Comparison of ENCODE assay signal across 24 cellular contexts in genomic region chr1:38020361-38020760, GRCh38. TPM values are rescaled to one million over a fixed set of nuclear protein-coding genes. Genes with fewer than 3 reads are reported as not detected.
"Had no signal": no experiment of that assay in that cellular context is flagged by ENCODE, and none has a peak within 500 bp of the region (broad histone marks: within the 10 kb centered on the region; RNA-seq: fewer than 3 reads in every experiment).

No MANE protein-coding gene starts in this region.

- H3K9me3 ChIP-seq: left lung, ovary, prostate gland, tibial artery had no signal

- H3K4me3 ChIP-seq: left lung, ovary, prostate gland, tibial artery had no signal

- H3K27me3 ChIP-seq: brain microvascular endothelial cell, left lung, ovary, tibial artery had no signal

- ATAC-seq: activated CD8-positive, alpha-beta T cell treated with anti-CD3 and anti-CD28 coated beads, Interleukin-2, amount 10 ng/mL, durations not matched to agents 7 days and 5 days; left lung; right cardiac atrium; stimulated activated effector memory CD8-positive, alpha-beta T cell treated with anti-CD3 and anti-CD28 coated beads, Interleukin-12 subunit alpha, Interleukin-12 subunit beta, amount 100 ng/mL, for 72 hours; stimulated activated naive CD8-positive, alpha-beta T cell treated with anti-CD3 and anti-CD28 coated beads, Interleukin-15, amount 100 ng/mL, for 72 hours had no signal

- H3K27ac Mint-ChIP-seq: activated CD8-positive, alpha-beta T cell treated with anti-CD3 and anti-CD28 coated beads, Interleukin-2, amount 10 ng/mL, durations not matched to agents 7 days and 5 days; activated naive CD4-positive, alpha-beta T cell treated with anti-CD3 and anti-CD28 coated beads, Interleukin-2, amount 50 U/mL, for 24 hours; mesothelial cell of epicardium; stimulated activated effector memory CD8-positive, alpha-beta T cell treated with anti-CD3 and anti-CD28 coated beads, Interleukin-12 subunit alpha, Interleukin-12 subunit beta, amount 100 ng/mL, for 72 hours; stimulated activated naive CD8-positive, alpha-beta T cell treated with anti-CD3 and anti-CD28 coated beads, Interleukin-15, amount 100 ng/mL, for 72 hours had no signal

- H3K27me3 Mint-ChIP-seq: activated naive CD4-positive, alpha-beta T cell treated with anti-CD3 and anti-CD28 coated beads, Interleukin-2, amount 50 U/mL, for 24 hours; natural killer cell treated with Interleukin-12 subunit alpha and Interleukin-12 subunit beta and Interleukin-15 and Interleukin-18, amount 100 ng/mL, for 72 hours; stimulated activated naive CD8-positive, alpha-beta T cell treated with anti-CD3 and anti-CD28 coated beads, Interleukin-15, amount 100 ng/mL, for 72 hours had no signal

- H3K9me3 Mint-ChIP-seq: activated naive CD4-positive, alpha-beta T cell treated with anti-CD3 and anti-CD28 coated beads, Interleukin-2, amount 50 U/mL, for 24 hours; mesothelial cell of epicardium; natural killer cell treated with Interleukin-12 subunit alpha and Interleukin-12 subunit beta and Interleukin-15 and Interleukin-18, amount 100 ng/mL, for 72 hours; stimulated activated effector memory CD8-positive, alpha-beta T cell treated with anti-CD3 and anti-CD28 coated beads, Interleukin-12 subunit alpha, Interleukin-12 subunit beta, amount 100 ng/mL, for 72 hours; stimulated activated naive CD8-positive, alpha-beta T cell treated with anti-CD3 and anti-CD28 coated beads, Interleukin-15, amount 100 ng/mL, for 72 hours had no signal

- H3K4me3 Mint-ChIP-seq: activated CD8-positive, alpha-beta T cell treated with anti-CD3 and anti-CD28 coated beads, Interleukin-2, amount 10 ng/mL, durations not matched to agents 7 days and 5 days; activated naive CD4-positive, alpha-beta T cell treated with anti-CD3 and anti-CD28 coated beads, Interleukin-2, amount 50 U/mL, for 24 hours; mesothelial cell of epicardium; natural killer cell treated with Interleukin-12 subunit alpha and Interleukin-12 subunit beta and Interleukin-15 and Interleukin-18, amount 100 ng/mL, for 72 hours; stimulated activated effector memory CD8-positive, alpha-beta T cell treated with anti-CD3 and anti-CD28 coated beads, Interleukin-12 subunit alpha, Interleukin-12 subunit beta, amount 100 ng/mL, for 72 hours; stimulated activated naive CD8-positive, alpha-beta T cell treated with anti-CD3 and anti-CD28 coated beads, Interleukin-15, amount 100 ng/mL, for 72 hours had no signal

- H3K4me1 ChIP-seq: prostate gland had no signal

- H3K27ac ChIP-seq: brain microvascular endothelial cell, left lung, ovary, prostate gland, tibial artery, WERI-Rb-1 had no signal

- H3K36me3 ChIP-seq: ovary had no signal

- DNase-seq: activated CD4-positive, alpha-beta T cell treated with anti-CD3 and anti-CD28 coated beads, Interleukin-2, amount 50 U/mL, for 1 hour; activated CD4-positive, CD25-positive, alpha-beta regulatory T cell treated with anti-CD3 and anti-CD28 coated beads, Interleukin-2, amount 50 U/mL, for 72 hours; activated CD8-positive, alpha-beta T cell treated with anti-CD3 and anti-CD28 coated beads, Interleukin-2, amount 10 ng/mL, durations not matched to agents 7 days and 5 days; activated gamma-delta T cell treated with Interleukin-2 at 50 U/mL for 16 hours; activated T-cell treated with anti-CD3 and anti-CD28 coated beads, Interleukin-2, amount 50 U/mL, for 1 hour; brain microvascular endothelial cell; caudate nucleus; effector memory CD4-positive, alpha-beta T cell; hippocampal formation; kidney glomerular epithelial cell; left lung; right cardiac atrium; small intestine; stimulated activated CD4-positive, alpha-beta T cell treated with anti-CD3 and anti-CD28 coated beads, Interleukin-2, amount 100 ng/mL, for 24 hours; stimulated activated naive CD8-positive, alpha-beta T cell treated with anti-CD3 and anti-CD28 coated beads, Interleukin-15, amount 100 ng/mL, for 72 hours; tibial artery; WERI-Rb-1 had no signal

RNA-seq across cellular contexts. Expression of gene POU3F1, which starts 26.2 kb away (rescaled TPM):
- total RNA-seq: activated CD8-positive, alpha-beta T cell treated with anti-CD3 and anti-CD28 coated beads, Interleukin-2, amount 10 ng/mL, durations not matched to agents 7 days and 5 days; left lung had no signal
- polyA plus RNA-seq: aorta, small intestine had no signal
